6 cellular contexts compared by ENCODE assay signal in the genomic region with DNA sequence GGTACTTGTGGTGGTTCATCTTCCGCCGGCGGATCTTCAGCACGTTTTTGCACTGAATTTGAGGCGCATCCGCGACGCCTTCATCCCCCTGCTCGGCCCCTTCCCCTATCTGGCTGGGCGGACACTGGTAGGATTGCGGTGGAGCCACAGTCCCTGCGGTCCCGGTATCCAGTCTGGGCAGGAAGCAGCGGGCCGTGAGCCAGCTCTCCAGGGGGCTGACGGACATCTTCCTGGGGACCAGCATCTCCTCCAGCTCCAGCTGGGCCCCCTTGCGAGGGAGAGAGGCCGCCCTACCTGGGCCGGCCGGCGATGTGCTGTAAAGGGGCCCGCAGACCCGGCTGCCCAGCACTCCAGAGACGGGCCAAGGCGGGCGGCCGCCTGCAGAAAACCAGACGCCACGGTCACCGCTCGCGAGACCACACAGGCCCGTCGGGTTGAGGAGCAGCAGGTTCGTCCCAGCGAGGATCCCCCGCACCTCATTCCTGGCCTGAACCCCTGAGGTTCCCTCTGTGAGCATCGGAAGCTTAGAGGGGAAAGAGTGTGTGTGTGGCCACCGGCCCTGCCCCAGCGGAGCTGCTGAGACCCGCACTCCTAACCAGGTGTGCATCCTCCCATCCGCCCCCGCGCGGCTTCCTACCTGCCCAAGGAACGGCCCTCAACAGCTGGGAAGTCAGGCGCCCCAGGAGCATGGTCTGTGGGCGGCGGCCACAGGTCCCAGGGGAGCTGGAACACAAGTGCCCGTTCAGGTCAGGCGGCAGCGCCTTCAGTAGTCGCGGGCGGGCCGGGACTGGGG. TPM values are rescaled to one million over a fixed set of nuclear protein-coding genes. Genes with fewer than 3 reads are reported as not detected.
A peak's percentile ranks its signal among the peaks of the same experiment; 100 is the strongest.
DNase-seq lines count a peak whose midpoint lies in the region; ATAC-seq and TF ChIP-seq lines count a peak whose summit lies in the region.

No MANE protein-coding gene starts in this region.

- in situ Hi-C loops in Panc1 (cut with HindIII; ENCODE audit: low pct_unique_long_range_greater_than_20kb, low sequenced_read_pairs) = no loop called here

- no peaks in the 10 kb centered on the region for H3K9me3 ChIP-seq in Panc1 (ENCODE audit: control insufficient read depth, insufficient read depth, low read depth, low read length)
- no peaks in the 10 kb centered on the region for H3K9me3 ChIP-seq in hepatocyte (ENCODE audit: low read depth)
- no peaks in the 10 kb centered on the region for H3K9me3 ChIP-seq in uterus

- peaks cover 27% of the 10 kb centered on the region for H3K79me2 ChIP-seq in hepatocyte

- no peaks in the 10 kb centered on the region for H4K20me1 ChIP-seq in hepatocyte (ENCODE audit: insufficient read depth, poor library complexity, severe bottlenecking)

- H3K27ac ChIP-seq in Panc1 (ENCODE audit: low read length) = peak overlapping the region; percentile 90
- H3K27ac ChIP-seq in hepatocyte = peak overlapping the region; percentile 85
- peak overlapping the region; percentile 90 to 93 for H3K27ac ChIP-seq in uterus

- peaks cover 32% of the 10 kb centered on the region for H3K4me1 ChIP-seq in Panc1 (ENCODE audit: control insufficient read depth, insufficient read depth, low read length)
- H3K4me1 ChIP-seq in hepatocyte (ENCODE audit: insufficient read depth) = peaks cover 9% of the 10 kb centered on the region
- H3K4me1 ChIP-seq in uterus = peaks cover 0 to 17% of the 10 kb centered on the region in 2 donors

- peak overlapping the region; percentile 72 to 97 for H3K4me3 ChIP-seq in Panc1 (ENCODE audit: low read depth in 2 of 2, low read length in 2 of 2)
- peak overlapping the region; percentile 52 for H3K4me3 ChIP-seq in hepatocyte
- peak overlapping the region; percentile 82 to 89 for H3K4me3 ChIP-seq in uterus

- BruUV-seq in Panc1 (replicated peaks; lab: Mats Ljungman, UMichigan) = TSS peak; percentile 96

- no peaks in the 10 kb centered on the region for H3K9me2 ChIP-seq in hepatocyte (replicated peaks; ENCODE audit: insufficient read depth)

- H2AFZ ChIP-seq in hepatocyte = peak overlapping the region; percentile 13

- TF ChIP-seq CTCF in Panc1 (IDR thresholded peaks at IDR 0.05) (no peak), hepatocyte (IDR thresholded peaks at IDR 0.05; ENCODE audit: poor library complexity) (no peak), uterus (IDR thresholded peaks at IDR 0.05) (no peak)

- ATAC-seq in GM21360 (IDR thresholded peaks at IDR 0.05; ENCODE audit: unreplicated experiment) (peak; percentile 6), Panc1 (no peak), GM19455 (IDR thresholded peaks at IDR 0.05; ENCODE audit: unreplicated experiment) (no peak), HG03159 (IDR thresholded peaks at IDR 0.05; ENCODE audit: unreplicated experiment) (no peak)

- H3K36me3 ChIP-seq in Panc1 (ENCODE audit: control insufficient read depth, insufficient read depth, low read length) (peaks cover 16% of the 10 kb centered on the region; the same call in 1 of the 2 replicates), hepatocyte (replicated peaks; ENCODE audit: insufficient read depth, low read depth) (no peaks in the 10 kb centered on the region), uterus (no peaks in the 10 kb centered on the region)

- DNase-seq in Panc1 (ENCODE audit: low read depth, low spot score) = no peak
- DNase-seq in hepatocyte (ENCODE audit: low spot score) = no peak
- DNase-seq in uterus = peak in 1 of 2 donors; percentile 28

- intact Hi-C loops in Panc1 (cut with micrococcal nuclease; ENCODE audit: unreplicated experiment) = no loop called here
- intact Hi-C loops in uterus (cut with DNase I; ENCODE audit: low total_unique reads) = no loop called here

- no peaks in the 10 kb centered on the region for H3K27me3 ChIP-seq in Panc1 (ENCODE audit: control insufficient read depth, insufficient read depth, low read length)
- H3K27me3 ChIP-seq in hepatocyte = no peaks in the 10 kb centered on the region
- H3K27me3 ChIP-seq in uterus = no peaks in the 10 kb centered on the region

- no peak for TF ChIP-seq POLR2A in uterus (IDR thresholded peaks at IDR 0.05)

- peak overlapping the region; percentile 97 for H3K4me2 ChIP-seq in hepatocyte

- POLR2A ChIA-PET in Panc1 (lab: Charles Lee) = interaction anchor here (0.5 kb wide), 1 partner anchor 14 kb away, joined by 8 read pairs; no protein-coding TSS in a partner anchor

- CTCF ChIA-PET in Panc1 (lab: Charles Lee) = no interaction called here

- WGBS in hepatocyte (ENCODE audit: low lambda C conversion rate, missing lambda C conversion rate) = 41% methylated on average over 48 of the region's 56 CpGs

RNA-seq across cellular contexts. Expression of a gene that starts 0.7 kb away (rescaled TPM):
- total RNA-seq in Panc1 (2021; ENCODE audit: unreplicated experiment) = 335 TPM
- 354 TPM for polyA plus RNA-seq in Panc1 (2012; ENCODE audit: insufficient read length)
- 92.9 and 105 TPM in 2 replicates for total RNA-seq in hepatocyte
- 238 and 246 TPM in 2 replicates for polyA plus RNA-seq in hepatocyte
- 10 to 100 TPM; 13.2 to 75.8 (median 31.1) TPM for total RNA-seq in uterus

RNA-seq across cellular contexts. Expression of a gene that starts 15.9 kb away (rescaled TPM):
- 96.0 TPM for total RNA-seq in Panc1 (2021; ENCODE audit: unreplicated experiment)
- polyA plus RNA-seq in Panc1 (2012; ENCODE audit: insufficient read length) = 202 TPM
- total RNA-seq in hepatocyte = 138 and 155 TPM in 2 replicates
- 242 and 261 TPM in 2 replicates for polyA plus RNA-seq in hepatocyte
- total RNA-seq in uterus = 100 to 1,000 TPM in 2 of 4 donors, 10 to 100 TPM in 2; 86.1 to 143 (median 117) TPM

RNA-seq across cellular contexts. Expression of a gene that starts 24.9 kb away (rescaled TPM):
- total RNA-seq in Panc1 (2021; ENCODE audit: unreplicated experiment) (297 TPM), hepatocyte (151 and 166 TPM in 2 replicates), uterus (100 to 1,000 TPM; 207 to 351 (median 281) TPM)
- 235 TPM for polyA plus RNA-seq in Panc1 (2012; ENCODE audit: insufficient read length)
- 284 and 364 TPM in 2 replicates for polyA plus RNA-seq in hepatocyte

RNA-seq across cellular contexts. Expression of a gene that starts 25.0 kb away (rescaled TPM):
- 144 TPM for total RNA-seq in Panc1 (2021; ENCODE audit: unreplicated experiment)
- 221 TPM for polyA plus RNA-seq in Panc1 (2012; ENCODE audit: insufficient read length)
- 58.0 and 61.6 TPM in 2 replicates for total RNA-seq in hepatocyte
- polyA plus RNA-seq in hepatocyte = 49.1 and 50.5 TPM in 2 replicates
- 10 to 100 TPM; 35.6 to 94.5 (median 49.7) TPM for total RNA-seq in uterus

RNA-seq across cellular contexts. Expression of a gene that starts 32.8 kb away (rescaled TPM):
- total RNA-seq in Panc1 (2021; ENCODE audit: unreplicated experiment) = 196 TPM
- polyA plus RNA-seq in Panc1 (2012; ENCODE audit: insufficient read length) = 252 TPM
- total RNA-seq in hepatocyte = 107 and 115 TPM in 2 replicates
- polyA plus RNA-seq in hepatocyte = 176 and 193 TPM in 2 replicates
- 100 to 1,000 TPM in 1 of 4 donors, 10 to 100 TPM in 3; 34.3 to 114 (median 65.1) TPM for total RNA-seq in uterus
